In the genomic region with DNA sequence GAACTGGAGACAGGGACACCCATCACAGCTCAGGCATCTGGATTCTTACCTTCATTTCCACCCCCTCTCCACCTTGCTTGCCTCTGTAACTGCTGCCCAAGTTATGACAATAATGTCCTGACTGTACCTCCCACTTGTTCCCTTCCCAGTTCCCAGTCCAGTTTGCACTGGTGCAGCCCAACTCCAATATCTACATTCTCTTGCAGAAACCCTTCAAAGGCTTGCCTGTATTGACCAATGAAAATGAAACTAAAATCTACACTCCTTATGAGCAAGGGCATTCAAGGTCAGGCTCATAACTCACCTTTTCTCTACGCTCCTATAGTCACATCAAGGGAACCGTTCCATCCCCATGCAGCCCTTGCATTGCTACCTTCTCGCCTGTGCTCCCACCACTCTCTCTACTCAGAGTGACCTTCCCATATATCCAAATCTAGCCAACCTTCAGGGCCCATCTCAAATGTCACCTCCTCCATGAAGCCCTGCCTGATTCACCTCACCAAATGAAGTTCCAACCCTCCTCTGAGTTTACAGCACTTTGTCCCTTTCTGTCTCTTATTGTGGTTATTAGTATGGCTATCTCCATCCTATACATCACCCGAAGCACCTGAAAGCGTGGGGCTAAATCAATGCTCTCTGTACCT, we compare ENCODE assay signal across 2 cellular contexts.
A peak's percentile ranks its signal among the peaks of the same experiment; 100 is the strongest.
TF ChIP-seq lines count a peak whose summit lies in the region.

No MANE protein-coding gene starts in this region.

TF ChIP-seq in GM23338, 12 proteins besides CTCF, POLR2A, EP300 and RAD21 (continued from another document):
- TF ChIP-seq JUNB (IDR thresholded peaks at IDR 0.05; ENCODE audit: unreplicated experiment) (no peak), CREB1 (CRISPR knock-in tag; IDR thresholded peaks at IDR 0.05; ENCODE audit: low read depth) (no peak), POLR2AphosphoS5 (IDR thresholded peaks at IDR 0.05; ENCODE audit: low read depth) (no peak), STAT1 (IDR thresholded peaks at IDR 0.05; ENCODE audit: unreplicated experiment) (no peak)

TF ChIP-seq in HepG2, 621 proteins besides CTCF, POLR2A, EP300 and RAD21 (continued from another document):
- TF ChIP-seq, protein P1, sequence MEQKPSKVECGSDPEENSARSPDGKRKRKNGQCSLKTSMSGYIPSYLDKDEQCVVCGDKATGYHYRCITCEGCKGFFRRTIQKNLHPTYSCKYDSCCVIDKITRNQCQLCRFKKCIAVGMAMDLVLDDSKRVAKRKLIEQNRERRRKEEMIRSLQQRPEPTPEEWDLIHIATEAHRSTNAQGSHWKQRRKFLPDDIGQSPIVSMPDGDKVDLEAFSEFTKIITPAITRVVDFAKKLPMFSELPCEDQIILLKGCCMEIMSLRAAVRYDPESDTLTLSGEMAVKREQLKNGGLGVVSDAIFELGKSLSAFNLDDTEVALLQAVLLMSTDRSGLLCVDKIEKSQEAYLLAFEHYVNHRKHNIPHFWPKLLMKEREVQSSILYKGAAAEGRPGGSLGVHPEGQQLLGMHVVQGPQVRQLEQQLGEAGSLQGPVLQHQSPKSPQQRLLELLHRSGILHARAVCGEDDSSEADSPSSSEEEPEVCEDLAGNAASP (CRISPR knock-in tag; IDR thresholded peaks at IDR 0.05; ENCODE audit: borderline replicate concordance): peak; percentile 64; the same call in 1 of the 2 replicates
- TF ChIP-seq, protein P2, sequence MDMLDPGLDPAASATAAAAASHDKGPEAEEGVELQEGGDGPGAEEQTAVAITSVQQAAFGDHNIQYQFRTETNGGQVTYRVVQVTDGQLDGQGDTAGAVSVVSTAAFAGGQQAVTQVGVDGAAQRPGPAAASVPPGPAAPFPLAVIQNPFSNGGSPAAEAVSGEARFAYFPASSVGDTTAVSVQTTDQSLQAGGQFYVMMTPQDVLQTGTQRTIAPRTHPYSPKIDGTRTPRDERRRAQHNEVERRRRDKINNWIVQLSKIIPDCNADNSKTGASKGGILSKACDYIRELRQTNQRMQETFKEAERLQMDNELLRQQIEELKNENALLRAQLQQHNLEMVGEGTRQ (IDR thresholded peaks at IDR 0.05; ENCODE audit: low read depth, low read length): no peak
- TF ChIP-seq, protein P2 (CRISPR knock-in tag; IDR thresholded peaks at IDR 0.05; ENCODE audit: borderline replicate concordance): no peak
